ENCODE assay signal across 8 cellular contexts in the genomic region with DNA sequence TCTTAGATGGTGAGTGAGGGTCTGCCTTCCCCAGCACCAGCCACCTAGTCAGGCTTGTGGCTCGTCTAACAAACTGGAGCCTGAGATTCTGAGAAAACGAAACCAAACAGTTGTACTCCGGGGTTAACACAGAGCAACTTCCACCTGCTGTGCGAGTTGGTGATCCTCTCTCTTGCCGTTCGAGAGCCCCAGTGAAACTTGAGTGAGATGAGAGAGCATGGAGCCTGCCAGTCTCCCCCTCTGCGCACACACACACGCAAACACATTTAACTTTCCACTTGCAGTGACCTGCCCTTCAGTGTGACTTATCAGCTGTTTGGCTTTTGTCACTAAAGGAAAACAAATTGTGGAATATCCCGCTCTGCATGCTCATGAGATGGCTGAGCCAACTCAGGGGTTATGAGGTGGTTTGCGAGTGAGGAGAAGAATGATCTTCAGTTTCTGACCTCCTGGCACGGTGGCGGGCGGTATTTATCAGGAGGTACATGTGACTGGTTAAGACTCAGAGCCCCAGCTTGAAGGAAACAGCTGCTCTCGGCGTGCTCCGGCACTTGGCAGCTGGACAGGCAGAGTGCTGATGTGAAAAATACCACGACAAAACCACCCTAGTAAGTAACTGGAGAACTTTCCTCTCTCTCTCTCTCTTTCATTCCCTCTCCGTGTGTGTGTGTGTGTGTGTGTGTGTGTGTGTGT. TPM values are rescaled to one million over a fixed set of nuclear protein-coding genes. Genes with fewer than 3 reads are reported as not detected.
DNase-seq lines count a peak whose midpoint lies in the region; ATAC-seq and TF ChIP-seq lines count a peak whose summit lies in the region.

A gene with protein sequence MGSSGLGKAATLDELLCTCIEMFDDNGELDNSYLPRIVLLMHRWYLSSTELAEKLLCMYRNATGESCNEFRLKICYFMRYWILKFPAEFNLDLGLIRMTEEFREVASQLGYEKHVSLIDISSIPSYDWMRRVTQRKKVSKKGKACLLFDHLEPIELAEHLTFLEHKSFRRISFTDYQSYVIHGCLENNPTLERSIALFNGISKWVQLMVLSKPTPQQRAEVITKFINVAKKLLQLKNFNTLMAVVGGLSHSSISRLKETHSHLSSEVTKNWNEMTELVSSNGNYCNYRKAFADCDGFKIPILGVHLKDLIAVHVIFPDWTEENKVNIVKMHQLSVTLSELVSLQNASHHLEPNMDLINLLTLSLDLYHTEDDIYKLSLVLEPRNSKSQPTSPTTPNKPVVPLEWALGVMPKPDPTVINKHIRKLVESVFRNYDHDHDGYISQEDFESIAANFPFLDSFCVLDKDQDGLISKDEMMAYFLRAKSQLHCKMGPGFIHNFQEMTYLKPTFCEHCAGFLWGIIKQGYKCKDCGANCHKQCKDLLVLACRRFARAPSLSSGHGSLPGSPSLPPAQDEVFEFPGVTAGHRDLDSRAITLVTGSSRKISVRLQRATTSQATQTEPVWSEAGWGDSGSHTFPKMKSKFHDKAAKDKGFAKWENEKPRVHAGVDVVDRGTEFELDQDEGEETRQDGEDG (plus strand): TSS at position 550 of the 693 bp plus-strand sequence. CDS start 38,488 bp downstream, outside the sequence.

- in situ Hi-C loops in ACHN (cut with HindIII; ENCODE audit: low pct_ligation_motif_present, low pct_unique_long_range_greater_than_20kb, low sequenced_read_pairs), result no loop called here

- TF ChIP-seq RAD21 in liver (IDR thresholded peaks at IDR 0.05), result peak in 1 of 2 donors; percentile 16

- peak within 1 kb of the TSS; percentile 55 to 91 (median 84) for H3K4me3 ChIP-seq in liver (ENCODE audit: low read depth in 1 of 3, low read length in 3 of 3)

- WGBS in liver, result under 1% methylated on average over 18 of the region's 18 CpGs

- TF ChIP-seq CTCF in liver (IDR thresholded peaks at IDR 0.05; ENCODE audit: low read depth, low read length, missing input control), result no peak

- H3K9me3 ChIP-seq in liver (ENCODE audit: control insufficient read depth in 4 of 4, low read length in 3 of 4), result no peaks in the 10 kb centered on the region

- DNase-seq in ACHN, result peak; percentile 67
- peak; percentile 43 for DNase-seq in NCI-H345 (lab: John Stamatoyannopoulos, UW)
- peak; percentile 31 to 40 for DNase-seq in activated CD4-positive, alpha-beta T cell treated with anti-CD3 and anti-CD28 coated beads, Interleukin-2, amount 50 U/mL, for 24 hours (ENCODE audit: low read depth in 1 of 2, low spot score in 1 of 2)
- DNase-seq in dermis microvascular lymphatic vessel endothelial cell (ENCODE audit: low read depth in 2 of 2), result peak; percentile 95 to 99
- peak; percentile 50 for DNase-seq in stimulated activated CD4-positive, alpha-beta T cell treated with anti-CD3 and anti-CD28 coated beads, Interleukin-4, amount 100 ng/mL, for 1 hour

- no peaks in the 10 kb centered on the region for H3K36me3 ChIP-seq in liver (ENCODE audit: control insufficient read depth in 4 of 4, insufficient read depth in 3 of 4, low read depth in 1 of 4, low read length in 3 of 4)

- H3K9ac ChIP-seq in liver (ENCODE audit: low read depth in 1 of 2, low read length in 2 of 2), result peak within 1 kb of the TSS; percentile 72 to 99

- peak within 1 kb of the TSS; percentile 93 to 98 for H3K27ac ChIP-seq in liver (ENCODE audit: low read depth in 1 of 2, low read length in 2 of 2)

- H3K27me3 ChIP-seq in liver (ENCODE audit: control insufficient read depth in 4 of 4, insufficient read depth in 4 of 4, low read length in 3 of 4), result no peaks in the 10 kb centered on the region

- ATAC-seq in GM18858 (IDR thresholded peaks at IDR 0.05; ENCODE audit: unreplicated experiment), result peak; percentile 44
- ATAC-seq in HG03066 (IDR thresholded peaks at IDR 0.05; ENCODE audit: low read depth, unreplicated experiment), result peak; percentile 51

- peaks cover 0 to 15% (median 4%) of the 10 kb centered on the region in 4 donors for H3K4me1 ChIP-seq in liver (ENCODE audit: control insufficient read depth in 4 of 4, insufficient read depth in 4 of 4, low read length in 3 of 4)

TF ChIP-seq in liver, 16 proteins besides CTCF, POLR2A, EP300 and RAD21:
- TF ChIP-seq, protein P1, sequence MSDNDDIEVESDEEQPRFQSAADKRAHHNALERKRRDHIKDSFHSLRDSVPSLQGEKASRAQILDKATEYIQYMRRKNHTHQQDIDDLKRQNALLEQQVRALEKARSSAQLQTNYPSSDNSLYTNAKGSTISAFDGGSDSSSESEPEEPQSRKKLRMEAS (IDR thresholded peaks at IDR 0.05), result peak; percentile 46
- TF ChIP-seq RXRA (IDR thresholded peaks at IDR 0.05), result peak; percentile 33 to 56
- peak; percentile 47 for TF ChIP-seq SP1 (IDR thresholded peaks at IDR 0.05)
- TF ChIP-seq YY1 (IDR thresholded peaks at IDR 0.05), result peak; percentile 61
- TF ChIP-seq HNF4G (IDR thresholded peaks at IDR 0.05), result no peak
- peak in 1 of 2 donors; percentile 31 for TF ChIP-seq HNF4A (conservative IDR thresholded peaks at IDR 0.05)
- TF ChIP-seq, protein P2, sequence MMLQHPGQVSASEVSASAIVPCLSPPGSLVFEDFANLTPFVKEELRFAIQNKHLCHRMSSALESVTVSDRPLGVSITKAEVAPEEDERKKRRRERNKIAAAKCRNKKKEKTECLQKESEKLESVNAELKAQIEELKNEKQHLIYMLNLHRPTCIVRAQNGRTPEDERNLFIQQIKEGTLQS (IDR thresholded peaks at IDR 0.05), result peak; percentile 41
- TF ChIP-seq TAF1 (conservative IDR thresholded peaks at IDR 0.05), result peak; percentile 71
- TF ChIP-seq, protein P3, sequence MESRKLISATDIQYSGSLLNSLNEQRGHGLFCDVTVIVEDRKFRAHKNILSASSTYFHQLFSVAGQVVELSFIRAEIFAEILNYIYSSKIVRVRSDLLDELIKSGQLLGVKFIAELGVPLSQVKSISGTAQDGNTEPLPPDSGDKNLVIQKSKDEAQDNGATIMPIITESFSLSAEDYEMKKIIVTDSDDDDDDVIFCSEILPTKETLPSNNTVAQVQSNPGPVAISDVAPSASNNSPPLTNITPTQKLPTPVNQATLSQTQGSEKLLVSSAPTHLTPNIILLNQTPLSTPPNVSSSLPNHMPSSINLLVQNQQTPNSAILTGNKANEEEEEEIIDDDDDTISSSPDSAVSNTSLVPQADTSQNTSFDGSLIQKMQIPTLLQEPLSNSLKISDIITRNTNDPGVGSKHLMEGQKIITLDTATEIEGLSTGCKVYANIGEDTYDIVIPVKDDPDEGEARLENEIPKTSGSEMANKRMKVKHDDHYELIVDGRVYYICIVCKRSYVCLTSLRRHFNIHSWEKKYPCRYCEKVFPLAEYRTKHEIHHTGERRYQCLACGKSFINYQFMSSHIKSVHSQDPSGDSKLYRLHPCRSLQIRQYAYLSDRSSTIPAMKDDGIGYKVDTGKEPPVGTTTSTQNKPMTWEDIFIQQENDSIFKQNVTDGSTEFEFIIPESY (IDR thresholded peaks at IDR 0.05), result peak; percentile 25
- TF ChIP-seq, protein P4, sequence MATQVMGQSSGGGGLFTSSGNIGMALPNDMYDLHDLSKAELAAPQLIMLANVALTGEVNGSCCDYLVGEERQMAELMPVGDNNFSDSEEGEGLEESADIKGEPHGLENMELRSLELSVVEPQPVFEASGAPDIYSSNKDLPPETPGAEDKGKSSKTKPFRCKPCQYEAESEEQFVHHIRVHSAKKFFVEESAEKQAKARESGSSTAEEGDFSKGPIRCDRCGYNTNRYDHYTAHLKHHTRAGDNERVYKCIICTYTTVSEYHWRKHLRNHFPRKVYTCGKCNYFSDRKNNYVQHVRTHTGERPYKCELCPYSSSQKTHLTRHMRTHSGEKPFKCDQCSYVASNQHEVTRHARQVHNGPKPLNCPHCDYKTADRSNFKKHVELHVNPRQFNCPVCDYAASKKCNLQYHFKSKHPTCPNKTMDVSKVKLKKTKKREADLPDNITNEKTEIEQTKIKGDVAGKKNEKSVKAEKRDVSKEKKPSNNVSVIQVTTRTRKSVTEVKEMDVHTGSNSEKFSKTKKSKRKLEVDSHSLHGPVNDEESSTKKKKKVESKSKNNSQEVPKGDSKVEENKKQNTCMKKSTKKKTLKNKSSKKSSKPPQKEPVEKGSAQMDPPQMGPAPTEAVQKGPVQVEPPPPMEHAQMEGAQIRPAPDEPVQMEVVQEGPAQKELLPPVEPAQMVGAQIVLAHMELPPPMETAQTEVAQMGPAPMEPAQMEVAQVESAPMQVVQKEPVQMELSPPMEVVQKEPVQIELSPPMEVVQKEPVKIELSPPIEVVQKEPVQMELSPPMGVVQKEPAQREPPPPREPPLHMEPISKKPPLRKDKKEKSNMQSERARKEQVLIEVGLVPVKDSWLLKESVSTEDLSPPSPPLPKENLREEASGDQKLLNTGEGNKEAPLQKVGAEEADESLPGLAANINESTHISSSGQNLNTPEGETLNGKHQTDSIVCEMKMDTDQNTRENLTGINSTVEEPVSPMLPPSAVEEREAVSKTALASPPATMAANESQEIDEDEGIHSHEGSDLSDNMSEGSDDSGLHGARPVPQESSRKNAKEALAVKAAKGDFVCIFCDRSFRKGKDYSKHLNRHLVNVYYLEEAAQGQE (IDR thresholded peaks at IDR 0.05), result peak; percentile 72
- no peak for TF ChIP-seq FOXA1 (IDR thresholded peaks at IDR 0.05)
- TF ChIP-seq JUND (IDR thresholded peaks at IDR 0.05), result peak in 1 of 2 donors; percentile 6
- no peak for TF ChIP-seq EGR1 (IDR thresholded peaks at IDR 0.05; ENCODE audit: low read depth in 2 of 2)
- TF ChIP-seq FOXA2 (IDR thresholded peaks at IDR 0.05), result no peak
- TF ChIP-seq NR2F2 (IDR thresholded peaks at IDR 0.05), result peak; percentile 91
- peak in 1 of 2 donors; percentile 7 for TF ChIP-seq GABPA (IDR thresholded peaks at IDR 0.05 in 1 of 2, conservative IDR thresholded peaks at IDR 0.05 in 1 of 2)

RNA-seq across cellular contexts. Expression of the gene that starts here (rescaled TPM):
- total RNA-seq in dermis microvascular lymphatic vessel endothelial cell, result 184 and 191 TPM in 2 replicates
- 1 to 10 TPM; 8.7 to 9.9 TPM for total RNA-seq in liver
- 1 to 10 TPM; 1.8 to 5.3 TPM for polyA plus RNA-seq in liver

Comparison
In these comparisons a context has a peak if more than half of its experiments do, and no peak if none do; other contexts are left out.
1. Peak in every context shown above with its lines: DNase-seq, ATAC-seq, H3K4me3 ChIP-seq and H3K27ac ChIP-seq.
2. RNA of the gene that starts here (total RNA-seq): 184 to 191 TPM in dermis microvascular lymphatic vessel endothelial cell; 8.7 to 9.9 TPM in liver; every median in the first group is over 10 times any median in the second.
3. DNase-seq: peak in every context shown above with its lines; median percentile 97 in dermis microvascular lymphatic vessel endothelial cell; 67 in ACHN; 50 in stimulated activated CD4-positive, alpha-beta T cell treated with anti-CD3 and anti-CD28 coated beads, Interleukin-4, amount 100 ng/mL, for 1 hour; 43 in NCI-H345; 36 in activated CD4-positive, alpha-beta T cell treated with anti-CD3 and anti-CD28 coated beads, Interleukin-2, amount 50 U/mL, for 24 hours.